Comparison of ENCODE assay signal across 20 cellular contexts in the genomic region with DNA sequence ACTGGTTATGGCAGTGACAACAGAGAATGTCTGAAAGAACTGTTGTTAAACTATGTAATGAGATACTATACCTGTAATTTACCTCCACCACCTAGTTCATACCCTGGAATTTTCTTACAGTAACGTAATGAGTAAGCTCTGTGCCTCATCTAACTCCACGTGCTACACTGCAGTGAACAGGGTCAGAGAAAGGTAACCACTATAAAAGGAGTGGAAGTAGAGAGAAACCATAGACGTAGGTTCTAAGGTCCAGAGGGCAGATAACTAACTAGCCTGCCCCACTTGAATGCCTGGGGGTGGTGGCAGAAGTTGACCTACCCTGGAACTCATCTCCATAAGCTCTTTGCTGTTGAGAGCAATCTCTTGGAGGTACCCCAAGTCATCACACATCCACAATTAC. TPM values are rescaled to one million over a fixed set of nuclear protein-coding genes. Genes with fewer than 3 reads are reported as not detected.
DNase-seq lines count a peak whose midpoint lies in the region; ATAC-seq, FAIRE-seq and TF ChIP-seq lines count a peak whose summit lies in the region.
"Had no signal": no experiment of that assay in that cellular context is flagged by ENCODE, and none has a peak within 500 bp of the region (broad histone marks: within the 10 kb centered on the region; RNA-seq: fewer than 3 reads in every experiment).

No MANE protein-coding gene starts in this region.

- H3K27me3 ChIP-seq in HepG2 (ENCODE audit: control insufficient read depth in 1 of 2, insufficient read depth in 2 of 2, low read length in 2 of 2) = no peaks in the 10 kb centered on the region
- H3K27me3 ChIP-seq in right lobe of liver = no peaks in the 10 kb centered on the region
- no peaks in the 10 kb centered on the region for H3K27me3 ChIP-seq in GM12878 (replicated peaks in 1 of 2; ENCODE audit: control insufficient read depth in 2 of 2, insufficient read depth in 2 of 2, low read length in 1 of 2)
- no peaks in the 10 kb centered on the region for H3K27me3 ChIP-seq in neural progenitor cell
- H3K27me3 ChIP-seq: BLaER1, Peyer's patch had no signal

- H3K9ac ChIP-seq in HepG2 (ENCODE audit: insufficient read depth, low read depth, low read length) (no peak overlapping the region), GM12878 (ENCODE audit: control insufficient read depth, insufficient read depth, low read length) (no peak overlapping the region), neural progenitor cell (no peak overlapping the region)
- H3K9ac ChIP-seq: BLaER1, SK-N-SH had no signal

- no peaks in the 10 kb centered on the region for H3K36me3 Mint-ChIP-seq in neural progenitor cell

- H3K4me3 Mint-ChIP-seq in neural progenitor cell = no peak overlapping the region

- H3K27ac Mint-ChIP-seq in neural progenitor cell = no peak overlapping the region

- H3K27ac ChIP-seq in HepG2 (ENCODE audit: extremely low read length, insufficient read depth, low read length) (no peak overlapping the region), right lobe of liver (no peak overlapping the region), GM12878 (ENCODE audit: control insufficient read depth, insufficient read depth) (no peak overlapping the region), neural progenitor cell (no peak overlapping the region)
- H3K27ac ChIP-seq: BLaER1, Peyer's patch had no signal

- no peaks in the 10 kb centered on the region for H3K4me1 Mint-ChIP-seq in neural progenitor cell

- CTCF ChIA-PET in HepG2 (lab: Yijun Ruan, JAX; ENCODE audit: low intra/inter-chr PET ratio, low total read pairs) = no interaction called here
- CTCF ChIA-PET in GM12878 (lab: Yijun Ruan, JAX) = interaction anchor here (1.3 to 1.8 kb wide), 2 partner anchors 13 to 160 kb away, joined by 3 to 4 read pairs; no protein-coding TSS in a partner anchor

- H3K79me2 ChIP-seq in HepG2 (ENCODE audit: insufficient read depth, low read length) (no peaks in the 10 kb centered on the region), GM12878 (ENCODE audit: control insufficient read depth, insufficient read depth, low read length) (no peaks in the 10 kb centered on the region), neural progenitor cell (ENCODE audit: low read depth) (no peaks in the 10 kb centered on the region)

- no peak for DNase-seq in HepG2 (ENCODE audit: low spot score)
- no peak for DNase-seq in right lobe of liver
- DNase-seq in GM12878 (ENCODE audit: low read depth, low spot score) = no peak
- no peak for DNase-seq in dedifferentiated amniotic fluid mesenchymal stem cell (ENCODE audit: extremely low spot score)
- no peak for DNase-seq in neural progenitor cell (ENCODE audit: low spot score)
- DNase-seq: 8988T, NCI-H146, NCI-H446 treated with DMSO at 0.1 percent for 48 hours, NCI-H774, Peyer's patch, Right ventricle myocardium superior, SK-N-SH, T-helper 1 cell had no signal

- SMC1A ChIA-PET in GM12878 (lab: Charles Lee; ENCODE audit: uncharacterized antibody, unreplicated experiment) = interaction anchor here (0.8 to 2.2 kb wide), 3 partner anchors 9 to 174 kb away, joined by 3 to 9 read pairs (median 3); no protein-coding TSS in a partner anchor

- H4K20me1 ChIP-seq in HepG2 (ENCODE audit: insufficient read depth, low read length) = no peaks in the 10 kb centered on the region
- no peaks in the 10 kb centered on the region for H4K20me1 ChIP-seq in GM12878 (ENCODE audit: control insufficient read depth, insufficient read depth)
- H4K20me1 ChIP-seq in neural progenitor cell (ENCODE audit: low read depth) = no peaks in the 10 kb centered on the region
- H4K20me1 ChIP-seq: BLaER1 had no signal

- in situ Hi-C loops in HepG2 (cut with HindIII; ENCODE audit: extremely low pct_ligation_motif_present, low pct_unique_long_range_greater_than_20kb) (no loop called here), GM12878 (cut with MboI) (no loop called here)

- POLR2A ChIA-PET in HepG2 (lab: Yijun Ruan, JAX) (no interaction called here), GM12878 (lab: Charles Lee) (no interaction called here)

- TF ChIP-seq CTCF in HepG2 (CRISPR knock-in tag; IDR thresholded peaks at IDR 0.05) (no peak), right lobe of liver (IDR thresholded peaks at IDR 0.05) (no peak), GM12878 (IDR thresholded peaks at IDR 0.05 in 2 of 3, conservative IDR thresholded peaks at IDR 0.05 in 1 of 3; ENCODE audit: control insufficient read depth in 2 of 3, extremely low read depth in 1 of 3, insufficient read depth in 1 of 3, low read depth in 3 of 3, low read length in 3 of 3) (no peak), neural progenitor cell (IDR thresholded peaks at IDR 0.05) (no peak)

- H3K9me3 ChIP-seq in HepG2 (ENCODE audit: low read length) = peaks cover 13% of the 10 kb centered on the region
- no peaks in the 10 kb centered on the region for H3K9me3 ChIP-seq in right lobe of liver
- H3K9me3 ChIP-seq in GM12878 (replicated peaks; ENCODE audit: control insufficient read depth, insufficient read depth, low read length) = no peaks in the 10 kb centered on the region; the same call in 1 of the 3 replicates
- no peaks in the 10 kb centered on the region for H3K9me3 ChIP-seq in neural progenitor cell (ENCODE audit: low read depth)
- H3K9me3 ChIP-seq: HAP-1, Peyer's patch, SK-N-SH had no signal

- RAD21 ChIA-PET in GM12878 (lab: Charles Lee; ENCODE audit: unreplicated experiment) = interaction anchor here (0.9 to 1.8 kb wide), 4 partner anchors 9 to 154 kb away, joined by 3 to 5 read pairs (median 4); no protein-coding TSS in a partner anchor

- TF ChIP-seq RAD21 in HepG2 (CRISPR knock-in tag; IDR thresholded peaks at IDR 0.05) (no peak), GM12878 (IDR thresholded peaks at IDR 0.05; ENCODE audit: insufficient read depth, low read depth, low read length) (no peak)

- BruUV-seq in HepG2 (replicated peaks; lab: Mats Ljungman, UMichigan) (no TSS peak), GM12878 (replicated peaks; lab: Mats Ljungman, UMichigan) (no TSS peak)

- H2AFZ ChIP-seq in HepG2 (ENCODE audit: low read length) (no peak overlapping the region), GM12878 (ENCODE audit: control insufficient read depth, low read depth, low read length) (0 out of 2 replicates have a peak overlapping the region, but pooled peaks have one; percentile 19), neural progenitor cell (replicated peaks) (no peak overlapping the region)

- no peak for TF ChIP-seq EP300 in HepG2 (IDR thresholded peaks at IDR 0.05; ENCODE audit: low read depth in 2 of 2, low read length in 2 of 2)
- TF ChIP-seq EP300 in HepG2 (CRISPR knock-in tag; IDR thresholded peaks at IDR 0.05; ENCODE audit: borderline replicate concordance) = no peak
- TF ChIP-seq EP300 in GM12878 (IDR thresholded peaks at IDR 0.05; ENCODE audit: borderline replicate concordance in 1 of 2, control insufficient read depth in 1 of 2, low read depth in 2 of 2, low read length in 2 of 2) = no peak

- H3K36me3 ChIP-seq in HepG2 (replicated peaks in 1 of 2; ENCODE audit: control insufficient read depth in 1 of 2, insufficient read depth in 2 of 2, low read length in 2 of 2) (no peaks in the 10 kb centered on the region), right lobe of liver (no peaks in the 10 kb centered on the region), GM12878 (ENCODE audit: control insufficient read depth in 2 of 2, insufficient read depth in 2 of 2, low read length in 1 of 2) (no peaks in the 10 kb centered on the region), neural progenitor cell (no peaks in the 10 kb centered on the region)
- H3K36me3 ChIP-seq: BLaER1, HAP-1, Peyer's patch had no signal

- H3K4me1 ChIP-seq in HepG2 (ENCODE audit: insufficient read depth, low read length) (0 out of 2 replicates have a peak, but pooled peaks cover 5% of the 10 kb centered on the region), right lobe of liver (peaks cover 0 to 3% (median 0%) of the 10 kb centered on the region in 4 donors), GM12878 (ENCODE audit: control insufficient read depth, insufficient read depth, low read length) (no peaks in the 10 kb centered on the region), neural progenitor cell (no peaks in the 10 kb centered on the region)
- H3K4me1 ChIP-seq: HAP-1, Peyer's patch had no signal

- peaks cover 2% of the 10 kb centered on the region for H3K27me3 Mint-ChIP-seq in neural progenitor cell (ENCODE audit: insufficient read depth, low read depth)

- intact Hi-C loops in HepG2 (cut with micrococcal nuclease; ENCODE audit: unreplicated experiment) = no loop called here
- intact Hi-C loops in right lobe of liver (cut with DNase I) = loop anchor here in 1 of 2 donors (10.0 kb wide), 1 partner anchor 152 kb away; no protein-coding TSS in a partner anchor
- intact Hi-C loops in GM12878 (cut with micrococcal nuclease; ENCODE audit: unreplicated experiment) = no loop called here

- no peak overlapping the region for H3K4me2 ChIP-seq in HepG2 (ENCODE audit: low read depth, low read length)
- no peak overlapping the region for H3K4me2 ChIP-seq in GM12878 (ENCODE audit: control insufficient read depth, insufficient read depth)
- no peak overlapping the region for H3K4me2 ChIP-seq in neural progenitor cell
- H3K4me2 ChIP-seq: BLaER1, SK-N-SH had no signal

- no peak for FAIRE-seq in HepG2 (lab: Jason Lieb, UNC)
- no peak for FAIRE-seq in GM12878 (lab: Jason Lieb, UNC)
- FAIRE-seq: GM18507 had no signal

- H3F3A ChIP-seq in neural progenitor cell (ENCODE audit: low read depth) = no peaks in the 10 kb centered on the region

- no peak overlapping the region for H3K4me3 ChIP-seq in HepG2 (replicated peaks in 1 of 3; ENCODE audit: insufficient read depth in 1 of 3, low read depth in 2 of 3, low read length in 3 of 3)
- no peak overlapping the region for H3K4me3 ChIP-seq in right lobe of liver
- no peak overlapping the region for H3K4me3 ChIP-seq in GM12878
- no peak overlapping the region for H3K4me3 ChIP-seq in neural progenitor cell
- H3K4me3 ChIP-seq: BLaER1, HAP-1, Peyer's patch had no signal

- ATAC-seq in HepG2 = peak; percentile 41; the same call in 1 of the 3 replicates
- no peak for ATAC-seq in right lobe of liver
- ATAC-seq in HG02759 (IDR thresholded peaks at IDR 0.05; ENCODE audit: unreplicated experiment) = peak; percentile 57
- ATAC-seq in GM12878 = peak; percentile 86
- ATAC-seq in HG02840 (IDR thresholded peaks at IDR 0.05; ENCODE audit: low FRiP score, unreplicated experiment) = no peak
- no peak for ATAC-seq in GM18519 (IDR thresholded peaks at IDR 0.05; ENCODE audit: low FRiP score, unreplicated experiment)

- peaks cover 8% of the 10 kb centered on the region for H3K9me3 Mint-ChIP-seq in neural progenitor cell

- TF ChIP-seq POLR2A in HepG2 (IDR thresholded peaks at IDR 0.05; ENCODE audit: insufficient read depth in 1 of 2, low read depth in 2 of 2, low read length in 2 of 2) (no peak), right lobe of liver (IDR thresholded peaks at IDR 0.05) (no peak), GM12878 (IDR thresholded peaks at IDR 0.05; ENCODE audit: low read depth, low read length) (no peak)

- WGBS in HepG2 (ENCODE audit: low lambda C conversion rate) = 5% methylated on average over 3 of the region's 3 CpGs
- 85% methylated on average over 3 of the region's 3 CpGs for WGBS in right lobe of liver (ENCODE audit: insufficient coverage, low coverage, low lambda C conversion rate, missing lambda C conversion rate)
- WGBS in GM12878 (ENCODE audit: insufficient coverage, insufficient replicate concordance, low lambda C conversion rate, missing lambda C conversion rate) = 0% methylated on average over 3 of the region's 3 CpGs

RNA-seq across cellular contexts. Expression of a gene that starts 32.0 kb away (rescaled TPM):
- total RNA-seq in HepG2 (2016; rRNA removed; fragmentation: Illumina TruSeq; extraction: Trizol) = 3.3 and 3.8 TPM in 2 replicates
- total RNA-seq in HepG2 (2016; cell fraction: cytosol; rRNA removed; fragmentation: Illumina TruSeq; extraction: Trizol; ENCODE audit: low read depth) = 10.3 and 13.5 TPM in 2 replicates
- total RNA-seq in HepG2 (2016; cell fraction: insoluble cytoplasmic fraction; rRNA removed; fragmentation: Illumina TruSeq; extraction: Trizol) = 3.9 and 4.3 TPM in 2 replicates
- total RNA-seq in HepG2 (2016; cell fraction: membrane; rRNA removed; fragmentation: Illumina TruSeq; extraction: Trizol) = 6.0 and 6.3 TPM in 2 replicates
- 5.8 and 6.8 TPM in 2 replicates for total RNA-seq in HepG2 (2016; cell fraction: nucleus; rRNA removed; fragmentation: Illumina TruSeq; extraction: Trizol)
- polyA plus RNA-seq in HepG2 (2011; rRNA removed) = 1.7 and 1.9 TPM in 2 replicates
- polyA plus RNA-seq in HepG2 (2011; cell fraction: cytosol; rRNA removed) = 0.46 and 1.1 TPM in 2 replicates
- 0.99 and 1.1 TPM in 2 replicates for polyA plus RNA-seq in HepG2 (2011; cell fraction: nucleus; rRNA removed)
- 2.0 and 3.5 TPM in 2 replicates for polyA plus RNA-seq in HepG2 (2012)
- polyA plus RNA-seq in HepG2 (2016; cell fraction: cytosol; fragmentation: Illumina TruSeq; extraction: Trizol; ENCODE audit: low read depth) = 0.20 and 0.28 TPM in 2 replicates
- polyA plus RNA-seq in HepG2 (2016; cell fraction: insoluble cytoplasmic fraction; fragmentation: Illumina TruSeq; extraction: Trizol; ENCODE audit: low read depth) = 6.0 and 6.7 TPM in 2 replicates
- 2.4 and 2.6 TPM in 2 replicates for polyA plus RNA-seq in HepG2 (2016; cell fraction: membrane; fragmentation: Illumina TruSeq; extraction: Trizol; ENCODE audit: low read depth)
- polyA plus RNA-seq in HepG2 (2016; cell fraction: nucleus; fragmentation: Illumina TruSeq; extraction: Trizol; ENCODE audit: insufficient read depth, low read depth) = 7.6 and 8.3 TPM in 2 replicates
- polyA minus RNA-seq in HepG2 (2011; rRNA and poly(A)+ RNA removed; ENCODE audit: low replicate concordance) = 0.70 and 1.8 TPM in 2 replicates
- polyA minus RNA-seq in HepG2 (2011; cell fraction: cytosol; rRNA and poly(A)+ RNA removed) = 1.6 and 3.3 TPM in 2 replicates
- polyA minus RNA-seq in HepG2 (2011; cell fraction: nucleus; rRNA and poly(A)+ RNA removed) = 2.8 and 4.8 TPM in 2 replicates
- 1 to 10 TPM; 1.7 to 4.8 (median 2.0) TPM for total RNA-seq in right lobe of liver
- total RNA-seq in GM12878 (2013; cell fraction: nucleolus; rRNA removed) = 40.1 and 41.4 TPM in 2 replicates
- total RNA-seq in GM12878 (2014; rRNA removed) = 14.8 and 17.8 TPM in 2 replicates
- 20.8 and 21.9 TPM in 2 replicates for total RNA-seq in GM12878 (2014; rRNA removed; fragmentation: Illumina TruSeq; extraction: Trizol)
- 43.0 and 44.5 TPM in 2 replicates for total RNA-seq in GM12878 (2021)
- polyA plus RNA-seq in GM12878 (2011; ENCODE audit: low read depth) = 6.5 TPM
- polyA plus RNA-seq in GM12878 (2011; rRNA removed) = 47.4 and 82.7 TPM in 2 replicates
- polyA plus RNA-seq in GM12878 (2011; cell fraction: cytosol; rRNA removed) = 11.0 and 15.6 TPM in 2 replicates
- 32.3 and 32.5 TPM in 2 replicates for polyA plus RNA-seq in GM12878 (2011; cell fraction: nucleus; rRNA removed)
- 18.1 and 21.1 TPM in 2 replicates for polyA plus RNA-seq in GM12878 (2012)
- polyA plus RNA-seq in GM12878 (2014; fragmentation: Illumina TruSeq; extraction: Trizol) = 35.7 and 48.3 TPM in 2 replicates
- polyA plus RNA-seq in GM12878 (2014; fragmentation: Nextera tagmentation; extraction: Ambion mirVana) = 10 to 100 TPM; 13.4 to 14.1 TPM
- polyA plus RNA-seq in GM12878 (2014; rRNA removed) = 20.2 and 21.3 TPM in 2 replicates
- polyA plus RNA-seq in GM12878 (2016; fragmentation: Nextera tagmentation; extraction: Ambion mirVana) = 10 to 100 TPM; 11.9 to 13.6 TPM
- polyA minus RNA-seq in GM12878 (2011; rRNA and poly(A)+ RNA removed) = 26.6 and 46.6 TPM in 2 replicates
- 24.7 and 28.3 TPM in 2 replicates for polyA minus RNA-seq in GM12878 (2011; cell fraction: cytosol; rRNA and poly(A)+ RNA removed)
- polyA minus RNA-seq in GM12878 (2011; cell fraction: nucleus; rRNA and poly(A)+ RNA removed) = 15.2 and 19.9 TPM in 2 replicates
- 11.2 and 16.3 TPM in 2 replicates for total RNA-seq in neural progenitor cell (ENCODE audit: low replicate concordance)

RNA-seq across cellular contexts. Expression of a gene that starts 44.3 kb away (rescaled TPM):
- 0.46 and 1.1 TPM in 2 replicates for total RNA-seq in HepG2 (2016; rRNA removed; fragmentation: Illumina TruSeq; extraction: Trizol)
- total RNA-seq in HepG2 (2016; cell fraction: cytosol; rRNA removed; fragmentation: Illumina TruSeq; extraction: Trizol; ENCODE audit: low read depth) = 0.30 and 0.62 TPM in 2 replicates
- total RNA-seq in HepG2 (2016; cell fraction: insoluble cytoplasmic fraction; rRNA removed; fragmentation: Illumina TruSeq; extraction: Trizol) = 0.46 and 0.58 TPM in 2 replicates
- total RNA-seq in HepG2 (2016; cell fraction: membrane; rRNA removed; fragmentation: Illumina TruSeq; extraction: Trizol) = 0.40 and 0.45 TPM in 2 replicates
- 0.43 TPM in 1 of 2 replicates, not detected in the other for total RNA-seq in HepG2 (2016; cell fraction: nucleus; rRNA removed; fragmentation: Illumina TruSeq; extraction: Trizol)
- not detected in 2 replicates for polyA plus RNA-seq in HepG2 (2011; rRNA removed)
- polyA plus RNA-seq in HepG2 (2011; cell fraction: cytosol; rRNA removed) = 0.04 TPM in 1 of 2 replicates, not detected in the other
- not detected in 2 replicates for polyA plus RNA-seq in HepG2 (2011; cell fraction: nucleus; rRNA removed)
- polyA plus RNA-seq in HepG2 (2012) = not detected in 2 replicates
- 0.09 TPM in 1 of 2 replicates, not detected in the other for polyA plus RNA-seq in HepG2 (2016; cell fraction: cytosol; fragmentation: Illumina TruSeq; extraction: Trizol; ENCODE audit: low read depth)
- 0.20 TPM in 1 of 2 replicates, not detected in the other for polyA plus RNA-seq in HepG2 (2016; cell fraction: insoluble cytoplasmic fraction; fragmentation: Illumina TruSeq; extraction: Trizol; ENCODE audit: low read depth)
- 0.14 TPM in 1 of 2 replicates, not detected in the other for polyA plus RNA-seq in HepG2 (2016; cell fraction: membrane; fragmentation: Illumina TruSeq; extraction: Trizol; ENCODE audit: low read depth)
- 0.38 and 0.77 TPM in 2 replicates for polyA plus RNA-seq in HepG2 (2016; cell fraction: nucleus; fragmentation: Illumina TruSeq; extraction: Trizol; ENCODE audit: insufficient read depth, low read depth)
- polyA minus RNA-seq in HepG2 (2011; rRNA and poly(A)+ RNA removed; ENCODE audit: low replicate concordance) = not detected in 2 replicates
- not detected in 2 replicates for polyA minus RNA-seq in HepG2 (2011; cell fraction: cytosol; rRNA and poly(A)+ RNA removed)
- polyA minus RNA-seq in HepG2 (2011; cell fraction: nucleus; rRNA and poly(A)+ RNA removed) = not detected in 2 replicates
- not detected for total RNA-seq in right lobe of liver
- total RNA-seq in GM12878 (2013; cell fraction: nucleolus; rRNA removed) = 0.66 and 0.84 TPM in 2 replicates
- not detected in 2 replicates for total RNA-seq in GM12878 (2014; rRNA removed)
- total RNA-seq in GM12878 (2014; rRNA removed; fragmentation: Illumina TruSeq; extraction: Trizol) = not detected in 2 replicates
- total RNA-seq in GM12878 (2021) = not detected in 2 replicates
- not detected for polyA plus RNA-seq in GM12878 (2011; ENCODE audit: low read depth)
- polyA plus RNA-seq in GM12878 (2011; rRNA removed) = 0.09 TPM in 1 of 2 replicates, not detected in the other
- not detected in 2 replicates for polyA plus RNA-seq in GM12878 (2011; cell fraction: cytosol; rRNA removed)
- not detected in 2 replicates for polyA plus RNA-seq in GM12878 (2011; cell fraction: nucleus; rRNA removed)
- polyA plus RNA-seq in GM12878 (2012) = not detected in 2 replicates
- not detected in 2 replicates for polyA plus RNA-seq in GM12878 (2014; fragmentation: Illumina TruSeq; extraction: Trizol)
- not detected for polyA plus RNA-seq in GM12878 (2014; fragmentation: Nextera tagmentation; extraction: Ambion mirVana)
- not detected in 2 replicates for polyA plus RNA-seq in GM12878 (2014; rRNA removed)
- polyA plus RNA-seq in GM12878 (2016; fragmentation: Nextera tagmentation; extraction: Ambion mirVana) = not detected
- polyA minus RNA-seq in GM12878 (2011; rRNA and poly(A)+ RNA removed) = 0.21 TPM in 1 of 2 replicates, not detected in the other
- polyA minus RNA-seq in GM12878 (2011; cell fraction: cytosol; rRNA and poly(A)+ RNA removed) = not detected in 2 replicates
- polyA minus RNA-seq in GM12878 (2011; cell fraction: nucleus; rRNA and poly(A)+ RNA removed) = not detected in 2 replicates
- not detected in 2 replicates for total RNA-seq in neural progenitor cell (ENCODE audit: low replicate concordance)
- total RNA-seq: HT1080, Peyer's patch, Right ventricle myocardium superior had no signal

Comparison
In these comparisons a context has a peak if more than half of its experiments do, and no peak if none do; other contexts are left out.
1. ATAC-seq: peak in HepG2 (single experiment), HG02759 (single experiment) and GM12878 (single experiment); none in right lobe of liver (0 of 4), HG02840 (single experiment) and GM18519 (single experiment).